ENCODE assay signal across 8 cellular contexts in genomic region chr1:183306317-183307042, GRCh38.
DNase-seq lines count a peak whose midpoint lies in the region; ATAC-seq, FAIRE-seq and TF ChIP-seq lines count a peak whose summit lies in the region.

No MANE protein-coding gene starts in this region.

- BruUV-seq in PC-3 (replicated peaks; lab: Mats Ljungman, UMichigan): no TSS peak

- H3K4me1 ChIP-seq in PC-3 (ENCODE audit: insufficient read depth, low read length): peaks cover 23% of the 10 kb centered on the region
- peaks cover 85% of the 10 kb centered on the region for H3K4me1 ChIP-seq in left ventricle myocardium inferior

- H3K27me3 ChIP-seq in PC-3 (ENCODE audit: low read length) (no peaks in the 10 kb centered on the region), left ventricle myocardium inferior (ENCODE audit: low read depth) (no peaks in the 10 kb centered on the region)

- no peak overlapping the region for H3K4me3 ChIP-seq in PC-3 (ENCODE audit: low read length)
- no peak overlapping the region for H3K4me3 ChIP-seq in left ventricle myocardium inferior

- POLR2A ChIA-PET in PC-3 (lab: Charles Lee; ENCODE audit: unreplicated experiment): interaction anchor here (0.6 kb wide), 1 partner anchor 12 kb away, joined by 3 read pairs; no protein-coding TSS in a partner anchor

- CTCF ChIA-PET in PC-3 (lab: Charles Lee): no interaction called here

- H3K36me3 ChIP-seq in PC-3 (ENCODE audit: low read depth, low read length) (no peaks in the 10 kb centered on the region), left ventricle myocardium inferior (no peaks in the 10 kb centered on the region)

- no peak overlapping the region for H3K9ac ChIP-seq in PC-3 (ENCODE audit: low read length)

- H3K27ac Mint-ChIP-seq in activated T-cell treated with anti-CD3 and anti-CD28 coated beads, Interleukin-2, amount 50 U/mL, for 72 hours: no peak overlapping the region

- intact Hi-C loops in PC-3 (cut with micrococcal nuclease) (no loop called here), left ventricle myocardium inferior (cut with micrococcal nuclease) (no loop called here)

- no peak for TF ChIP-seq POLR2A in erythroblast (IDR thresholded peaks at IDR 0.05; ENCODE audit: low read length)

- TF ChIP-seq CTCF in AG09319 (IDR thresholded peaks at IDR 0.05; ENCODE audit: low read depth, low read length) (peak; percentile 4; the same call in 1 of the 2 replicates), PC-3 (conservative IDR thresholded peaks at IDR 0.05; ENCODE audit: low read depth, low read length) (peak; percentile 48), left ventricle myocardium inferior (IDR thresholded peaks at IDR 0.05; ENCODE audit: borderline replicate concordance) (peak; percentile 48)

- no peak overlapping the region for H3K27ac ChIP-seq in PC-3 (ENCODE audit: low read length)
- H3K27ac ChIP-seq in left ventricle myocardium inferior (replicated peaks): peak overlapping the region; percentile 73

- FAIRE-seq in GM19239 (lab: Jason Lieb, UNC): peak; percentile 21

- ATAC-seq in PC-3: no peak
- ATAC-seq in HG03442 (IDR thresholded peaks at IDR 0.05; ENCODE audit: unreplicated experiment): no peak
- ATAC-seq in activated T-cell treated with anti-CD3 and anti-CD28 coated beads, Interleukin-2, amount 50 U/mL, for 72 hours (replicated peaks in 1 of 2): no peak

- peaks cover 24% of the 10 kb centered on the region for H3K27me3 Mint-ChIP-seq in activated T-cell treated with anti-CD3 and anti-CD28 coated beads, Interleukin-2, amount 50 U/mL, for 72 hours (ENCODE audit: low read depth)

- no peaks in the 10 kb centered on the region for H3K9me2 ChIP-seq in PC-3 (replicated peaks; ENCODE audit: low read length)

- DNase-seq in AG09319 (ENCODE audit: extremely low read depth, low read depth) (no peak), GM19239 (ENCODE audit: insufficient read length, low spot score) (no peak), PC-3 (peak; percentile 19), left ventricle myocardium inferior (peak; percentile 49), globus pallidus (ENCODE audit: low spot score) (no peak), erythroblast (lab: John Stamatoyannopoulos, UW) (no peak)
- no peak for DNase-seq in activated T-cell treated with anti-CD3 and anti-CD28 coated beads, Interleukin-2, amount 50 U/mL, for 72 hours

- H3K4me2 ChIP-seq in PC-3 (ENCODE audit: low read length): no peak overlapping the region

- no peaks in the 10 kb centered on the region for H3F3A ChIP-seq in PC-3 (ENCODE audit: low read length, unreplicated experiment)

- no peaks in the 10 kb centered on the region for H3K36me3 Mint-ChIP-seq in activated T-cell treated with anti-CD3 and anti-CD28 coated beads, Interleukin-2, amount 50 U/mL, for 72 hours (ENCODE audit: insufficient read depth in 2 of 2)

- no peak overlapping the region for H2AFZ ChIP-seq in PC-3 (ENCODE audit: low read length)

- H3K4me3 Mint-ChIP-seq in activated T-cell treated with anti-CD3 and anti-CD28 coated beads, Interleukin-2, amount 50 U/mL, for 72 hours: no peak overlapping the region

- no peaks in the 10 kb centered on the region for H3K79me2 ChIP-seq in PC-3 (ENCODE audit: low read length)

- no peaks in the 10 kb centered on the region for H4K20me1 ChIP-seq in PC-3 (ENCODE audit: low read length)

- peaks cover 12% of the 10 kb centered on the region for H3K4me1 Mint-ChIP-seq in activated T-cell treated with anti-CD3 and anti-CD28 coated beads, Interleukin-2, amount 50 U/mL, for 72 hours (ENCODE audit: low read depth)

- H3K9me3 Mint-ChIP-seq in activated T-cell treated with anti-CD3 and anti-CD28 coated beads, Interleukin-2, amount 50 U/mL, for 72 hours: no peaks in the 10 kb centered on the region

- H3K9me3 ChIP-seq in PC-3 (ENCODE audit: low read length) (no peaks in the 10 kb centered on the region), left ventricle myocardium inferior (replicated peaks) (no peaks in the 10 kb centered on the region)

Comparison
In these comparisons a context has a peak if more than half of its experiments do, and no peak if none do; other contexts are left out.
1. DNase-seq: peak in PC-3 (single experiment) and left ventricle myocardium inferior (single experiment); none in AG09319 (single experiment), GM19239 (single experiment), globus pallidus (single experiment), erythroblast (0 of 2) and activated T-cell treated with anti-CD3 and anti-CD28 coated beads, Interleukin-2, amount 50 U/mL, for 72 hours (0 of 2).
2. Peak in every context shown above with its lines, with median percentiles within 50 percentile points of each other: CTCF ChIP-seq.